8 cellular contexts compared by ENCODE assay signal in genomic region chr2:219175928-219176817, GRCh38. TPM values are rescaled to one million over a fixed set of nuclear protein-coding genes. Genes with fewer than 3 reads are reported as not detected.
DNase-seq lines count a peak whose midpoint lies in the region; ATAC-seq and TF ChIP-seq lines count a peak whose summit lies in the region.

No MANE protein-coding gene starts in this region.

- ATAC-seq in GM21360 (IDR thresholded peaks at IDR 0.05; ENCODE audit: unreplicated experiment), result peak; percentile 25
- peak; percentile 46 to 47 for ATAC-seq in lower lobe of right lung

- intact Hi-C loops in lower lobe of right lung (cut with DNase I), result no loop called here

- H3K9me3 ChIP-seq in lower lobe of right lung, result no peaks in the 10 kb centered on the region

- peak; percentile 59 for DNase-seq in D341Med (ENCODE audit: low spot score)
- peak; percentile 29 for DNase-seq in HPDE6-E6E7 (ENCODE audit: extremely low spot score)
- peak; percentile 14 for DNase-seq in T1000 (lab: John Stamatoyannopoulos, UW)
- DNase-seq in dermis blood vessel endothelial cell, result peak; percentile 58
- DNase-seq in lower lobe of right lung, result peak; percentile 72
- peak; percentile 16 for DNase-seq in stimulated activated naive CD4-positive, alpha-beta T cell treated with Interleukin-2 at 50 U/mL for 16 hours (lab: John Stamatoyannopoulos, UW)
- DNase-seq in NK-92 treated with Interleukin-12 subunit alpha and Interleukin-12 subunit beta, amount 100 ng/mL, for 24 hours (lab: John Stamatoyannopoulos, UW), result no peak

- H3K4me3 ChIP-seq in lower lobe of right lung, result peak overlapping the region; percentile 99

- H3K36me3 ChIP-seq in lower lobe of right lung, result peaks cover 59% of the 10 kb centered on the region

- peaks cover 43% of the 10 kb centered on the region for H3K4me1 ChIP-seq in lower lobe of right lung

- TF ChIP-seq CTCF in lower lobe of right lung (IDR thresholded peaks at IDR 0.05), result peak; percentile 22

- H3K27me3 ChIP-seq in lower lobe of right lung (ENCODE audit: low read depth), result no peaks in the 10 kb centered on the region

- peak overlapping the region; percentile 99 for H3K27ac ChIP-seq in lower lobe of right lung

RNA-seq across cellular contexts. Expression of gene CNPPD1, which starts 0.6 kb away (rescaled TPM):
- total RNA-seq in dermis blood vessel endothelial cell (25.7 and 29.8 TPM in 2 replicates), lower lobe of right lung (67.7 TPM)

RNA-seq across cellular contexts. Expression of gene RETREG2, which starts 1.9 kb away (rescaled TPM):
- 64.1 and 75.4 TPM in 2 replicates for total RNA-seq in dermis blood vessel endothelial cell
- total RNA-seq in lower lobe of right lung, result 82.3 TPM

RNA-seq across cellular contexts. Expression of gene SLC23A3, which starts 6.3 kb away (rescaled TPM):
- 1.3 and 3.2 TPM in 2 replicates for total RNA-seq in dermis blood vessel endothelial cell
- total RNA-seq in lower lobe of right lung, result 3.4 TPM

RNA-seq across cellular contexts. Expression of gene NHEJ1, which starts 15.6 kb away (rescaled TPM):
- total RNA-seq in dermis blood vessel endothelial cell (25.7 and 28.8 TPM in 2 replicates), lower lobe of right lung (13.0 TPM)

RNA-seq across cellular contexts. Expression of gene ZFAND2B, which starts 30.4 kb away (rescaled TPM):
- 16.7 and 22.5 TPM in 2 replicates for total RNA-seq in dermis blood vessel endothelial cell
- total RNA-seq in lower lobe of right lung, result 32.6 TPM
